20 cellular contexts compared by ENCODE assay signal in the genomic region with DNA sequence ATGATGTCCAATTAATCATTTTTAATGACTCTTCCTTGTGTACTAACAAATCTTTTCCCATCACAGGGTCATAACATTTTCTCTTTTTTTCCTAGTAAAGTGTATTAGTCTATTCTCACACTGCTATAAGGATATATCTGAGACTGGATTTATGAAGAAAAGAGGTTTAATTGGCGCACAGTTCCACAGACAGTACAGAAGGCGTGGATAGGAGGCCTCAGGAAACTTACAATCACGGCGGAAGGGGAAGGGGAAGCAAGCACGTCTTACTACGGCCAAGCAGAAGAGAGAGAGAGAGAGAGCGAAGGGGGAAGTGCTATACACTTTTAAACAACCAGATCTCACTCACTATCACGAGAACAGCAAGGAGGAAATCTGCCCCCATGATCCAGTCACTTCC.
"Had no signal": no experiment of that assay in that cellular context is flagged by ENCODE, and none has a peak within 500 bp of the region (broad histone marks: within the 10 kb centered on the region; RNA-seq: fewer than 3 reads in every experiment).

No MANE protein-coding gene starts in this region.

- DNase-seq: effector CD4-positive, alpha-beta T cell; endodermal cell; erythroblast; heart left ventricle; hippocampal formation; left colon; left ventricle myocardium superior; mesenchymal stem cell; midbrain; psoas muscle; retina; right lobe of liver; stimulated activated CD4-positive, alpha-beta T cell treated with anti-CD3 and anti-CD28 coated beads, Interleukin-4, amount 100 ng/mL, for 1 hour; stimulated activated CD8-positive, alpha-beta memory T cell treated with anti-CD3 and anti-CD28 coated beads, Interleukin-4, amount 100 ng/mL, for 48 hours; stimulated activated naive CD8-positive, alpha-beta T cell treated with anti-CD3 and anti-CD28 coated beads, Interleukin-15, Interleukin-2, amounts not matched to agents 100 U/mL and 50 U/mL, for 24 hours had no signal

- H3K27ac ChIP-seq: coronary artery, heart left ventricle, psoas muscle, right lobe of liver, tibial nerve had no signal

- H3K4me1 ChIP-seq: right lobe of liver had no signal

- H3K4me3 Mint-ChIP-seq: endodermal cell; natural killer cell treated with Interleukin-12 subunit alpha and Interleukin-12 subunit beta and Interleukin-15 and Interleukin-18, amount 100 ng/mL, for 72 hours; stimulated activated effector memory CD8-positive, alpha-beta T cell treated with anti-CD3 and anti-CD28 coated beads, Interleukin-12 subunit alpha, Interleukin-12 subunit beta, amount 100 ng/mL, for 72 hours had no signal

- H3K4me3 ChIP-seq: coronary artery, heart left ventricle, lung, psoas muscle, right lobe of liver, tibial nerve had no signal

- H3K9me3 Mint-ChIP-seq: endodermal cell; natural killer cell treated with Interleukin-12 subunit alpha and Interleukin-12 subunit beta and Interleukin-15 and Interleukin-18, amount 100 ng/mL, for 72 hours; stimulated activated effector memory CD8-positive, alpha-beta T cell treated with anti-CD3 and anti-CD28 coated beads, Interleukin-12 subunit alpha, Interleukin-12 subunit beta, amount 100 ng/mL, for 72 hours had no signal

- H3K4me1 Mint-ChIP-seq: endodermal cell; stimulated activated effector memory CD8-positive, alpha-beta T cell treated with anti-CD3 and anti-CD28 coated beads, Interleukin-12 subunit alpha, Interleukin-12 subunit beta, amount 100 ng/mL, for 72 hours had no signal

- H3K9me3 ChIP-seq: heart left ventricle, psoas muscle, right lobe of liver, tibial nerve had no signal

- H3K27ac Mint-ChIP-seq: endodermal cell; natural killer cell treated with Interleukin-12 subunit alpha and Interleukin-12 subunit beta and Interleukin-15 and Interleukin-18, amount 100 ng/mL, for 72 hours; stimulated activated effector memory CD8-positive, alpha-beta T cell treated with anti-CD3 and anti-CD28 coated beads, Interleukin-12 subunit alpha, Interleukin-12 subunit beta, amount 100 ng/mL, for 72 hours had no signal

- H3K36me3 ChIP-seq: heart left ventricle, right lobe of liver, tibial nerve had no signal

- H3K36me3 Mint-ChIP-seq: natural killer cell treated with Interleukin-12 subunit alpha and Interleukin-12 subunit beta and Interleukin-15 and Interleukin-18, amount 100 ng/mL, for 72 hours; stimulated activated effector memory CD8-positive, alpha-beta T cell treated with anti-CD3 and anti-CD28 coated beads, Interleukin-12 subunit alpha, Interleukin-12 subunit beta, amount 100 ng/mL, for 72 hours had no signal

- H3K27me3 ChIP-seq: heart left ventricle, right lobe of liver, tibial nerve had no signal
